Comparison of ENCODE assay signal across 20 cellular contexts in the genomic region with DNA sequence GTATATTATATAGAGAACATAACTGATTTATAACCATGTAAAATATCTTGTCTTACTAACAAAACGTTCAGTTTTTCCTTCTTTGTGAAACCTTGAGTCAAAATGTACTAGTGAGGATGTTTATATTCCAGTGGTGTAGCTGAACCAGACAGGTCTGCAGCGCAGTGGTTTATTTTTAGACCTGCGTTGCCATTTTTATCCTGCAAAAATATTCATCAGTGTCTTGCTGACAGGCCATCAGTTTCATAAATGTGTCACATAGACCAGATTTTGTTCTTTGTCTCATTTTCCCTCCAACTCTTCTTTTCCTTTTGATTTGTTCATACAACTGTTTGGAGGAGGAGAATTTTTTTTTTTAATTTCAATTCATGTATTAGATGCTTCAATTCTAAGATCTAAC. TPM values are rescaled to one million over a fixed set of nuclear protein-coding genes. Genes with fewer than 3 reads are reported as not detected.
DNase-seq lines count a peak whose midpoint lies in the region; ATAC-seq, FAIRE-seq and TF ChIP-seq lines count a peak whose summit lies in the region.
"Had no signal": no experiment of that assay in that cellular context is flagged by ENCODE, and none has a peak within 500 bp of the region (broad histone marks: within the 10 kb centered on the region; RNA-seq: fewer than 3 reads in every experiment).

No MANE protein-coding gene starts in this region.

- H4K8ac ChIP-seq in IMR-90 (ENCODE audit: low read depth in 2 of 2, low read length in 2 of 2): no peak overlapping the region

- peak; percentile 10 for DNase-seq in IMR-90
- DNase-seq in K562 (ENCODE audit: extremely low read depth in 1 of 4, low spot score in 3 of 4): no peak
- no peak for DNase-seq in mucosa of descending colon
- no peak for DNase-seq in type B pancreatic cell (ENCODE audit: extremely low spot score, unreplicated experiment)
- DNase-seq in NCI-H1930 (lab: John Stamatoyannopoulos, UW): no peak
- DNase-seq: DND-41, GF-D8, NCI-H1436, NCI-H2029 treated with DMSO at 0.1 percent for 48 hours, NCI-H510A, NCI-H82, SK-N-SH had no signal

- H3K4me2 ChIP-seq in DOHH2 (ENCODE audit: low read length) (no peak overlapping the region), IMR-90 (ENCODE audit: low read depth, low read length) (peak overlapping the region; percentile 65; the same call in 1 of the 2 replicates), K562 (ENCODE audit: insufficient read depth, low read length) (no peak overlapping the region), parathyroid adenoma (ENCODE audit: low read length) (no peak overlapping the region)
- H3K4me2 ChIP-seq: A549; BLaER1 treated with 17β-estradiol and CSF1 and Interleukin-3, amounts not matched to agents 10 nM and 100 nM; SK-N-SH had no signal

- no peak overlapping the region for H2BK15ac ChIP-seq in IMR-90 (ENCODE audit: low read depth, low read length)

- no peaks in the 10 kb centered on the region for H3F3A ChIP-seq in DOHH2 (ENCODE audit: control insufficient read depth, insufficient read depth)

- no peak overlapping the region for H4K5ac ChIP-seq in IMR-90 (ENCODE audit: low read depth, low read length)

- dilution Hi-C loops in IMR-90 (cut with HindIII; ENCODE audit: low sequenced_read_pairs, unreplicated experiment): no loop called here

- peaks cover 43% of the 10 kb centered on the region for H3K36me3 ChIP-seq in DOHH2 (ENCODE audit: control insufficient read depth, low read length)
- peaks cover 3% of the 10 kb centered on the region; the same call in 1 of the 2 replicates for H3K36me3 ChIP-seq in IMR-90 (ENCODE audit: control insufficient read depth, insufficient read depth, low read length)
- H3K36me3 ChIP-seq in K562 (ENCODE audit: control insufficient read depth, insufficient read depth, low read length): no peaks in the 10 kb centered on the region
- no peaks in the 10 kb centered on the region for H3K36me3 ChIP-seq in parathyroid adenoma (ENCODE audit: control insufficient read depth, insufficient read depth, low read length)
- no peaks in the 10 kb centered on the region for H3K36me3 ChIP-seq in mucosa of descending colon (ENCODE audit: low read depth)
- H3K36me3 ChIP-seq: HAP-1 had no signal

- H3K4me1 Mint-ChIP-seq in type B pancreatic cell (ENCODE audit: unreplicated experiment): no peaks in the 10 kb centered on the region

- in situ Hi-C loops in IMR-90 (cut with MboI; ENCODE audit: low sequenced_read_pairs) (no loop called here), K562 (cut with MboI) (no loop called here)

- H3K9me3 ChIP-seq in DOHH2 (ENCODE audit: control insufficient read depth, insufficient read depth, low read length) (peaks cover 3% of the 10 kb centered on the region; the same call in 1 of the 2 replicates), IMR-90 (ENCODE audit: control insufficient read depth, insufficient read depth, low read length) (peaks cover under 1% of the 10 kb centered on the region; the same call in 1 of the 2 replicates), K562 (replicated peaks; ENCODE audit: control insufficient read depth, insufficient read depth, low read depth, low read length) (no peaks in the 10 kb centered on the region), parathyroid adenoma (ENCODE audit: control insufficient read depth, low read length) (no peaks in the 10 kb centered on the region), mucosa of descending colon (no peaks in the 10 kb centered on the region)
- H3K9me3 ChIP-seq: HAP-1, SK-N-SH had no signal

- H3K27me3 Mint-ChIP-seq in type B pancreatic cell: no peaks in the 10 kb centered on the region

- no peak overlapping the region for H2BK20ac ChIP-seq in IMR-90 (ENCODE audit: low read depth, low read length)

- H3K79me2 ChIP-seq in DOHH2 (ENCODE audit: control insufficient read depth, low read length): peaks cover 95% of the 10 kb centered on the region
- no peaks in the 10 kb centered on the region for H3K79me2 ChIP-seq in K562 (ENCODE audit: control insufficient read depth, insufficient read depth, low read length)
- peaks cover 23% of the 10 kb centered on the region for H3K79me2 ChIP-seq in parathyroid adenoma

- no peak overlapping the region for H2AK5ac ChIP-seq in IMR-90 (ENCODE audit: low read depth, low read length)

- WGBS in IMR-90 (ENCODE audit: extremely low coverage in 2 of 2, insufficient read length in 1 of 2), 2 experiments: no CpG with 5 or more reads among the region's 3 CpGs
- WGBS in K562 (ENCODE audit: insufficient coverage, low coverage, missing lambda C conversion rate): 25% methylated on average over 3 of the region's 3 CpGs

- H3K27me3 ChIP-seq in DOHH2 (ENCODE audit: control insufficient read depth, low read length): no peaks in the 10 kb centered on the region
- H3K27me3 ChIP-seq in IMR-90 (ENCODE audit: control insufficient read depth, insufficient read depth, low read length): no peaks in the 10 kb centered on the region
- no peaks in the 10 kb centered on the region for H3K27me3 ChIP-seq in K562 (ENCODE audit: control insufficient read depth in 2 of 2, insufficient read depth in 2 of 2, low read length in 2 of 2)
- no peaks in the 10 kb centered on the region for H3K27me3 ChIP-seq in parathyroid adenoma (ENCODE audit: control insufficient read depth, insufficient read depth, low read length)
- H3K27me3 ChIP-seq: BLaER1 treated with 17β-estradiol and CSF1 and Interleukin-3, amounts not matched to agents 10 nM and 100 nM had no signal

- H3K23ac ChIP-seq in IMR-90 (ENCODE audit: low read depth, low read length): no peak overlapping the region

- no peak overlapping the region for H3K4me3 Mint-ChIP-seq in type B pancreatic cell

- no peak for TF ChIP-seq CTCF in DOHH2 (IDR thresholded peaks at IDR 0.05; ENCODE audit: low read depth, low read length, poor library complexity, severe bottlenecking)
- no peak for TF ChIP-seq CTCF in IMR-90 (conservative IDR thresholded peaks at IDR 0.05; ENCODE audit: low read depth, low read length)
- no peak for TF ChIP-seq CTCF in K562 (IDR thresholded peaks at IDR 0.05 in 2 of 3, conservative IDR thresholded peaks at IDR 0.05 in 1 of 3; ENCODE audit: insufficient read depth in 2 of 3, low read depth in 1 of 3, low read length in 3 of 3)
- TF ChIP-seq CTCF in parathyroid adenoma (IDR thresholded peaks at IDR 0.05): no peak
- no peak for TF ChIP-seq CTCF in mucosa of descending colon (IDR thresholded peaks at IDR 0.05)
- TF ChIP-seq CTCF in type B pancreatic cell (conservative IDR thresholded peaks at IDR 0.05): no peak

- intact Hi-C loops in IMR-90 (cut with micrococcal nuclease) (no loop called here), K562 (cut with micrococcal nuclease) (no loop called here), mucosa of descending colon (cut with DNase I, micrococcal nuclease) (no loop called here)

- TF ChIP-seq RAD21 in IMR-90 (IDR thresholded peaks at IDR 0.05; ENCODE audit: low read length): no peak
- TF ChIP-seq RAD21 in K562 (CRISPR knock-in tag; conservative IDR thresholded peaks at IDR 0.05 in 1 of 2, IDR thresholded peaks at IDR 0.05 in 1 of 2): no peak

- no peak overlapping the region for H3K14ac ChIP-seq in IMR-90 (replicated peaks; ENCODE audit: low read depth, low read length)

- H2AFZ ChIP-seq in IMR-90 (replicated peaks; ENCODE audit: low read length, poor library complexity) (no peak overlapping the region), K562 (ENCODE audit: low read depth, low read length) (no peak overlapping the region), parathyroid adenoma (no peak overlapping the region)

- H2AK9ac ChIP-seq in IMR-90 (replicated peaks; ENCODE audit: low read depth, low read length, poor library complexity): no peak overlapping the region

- TF ChIP-seq EP300 in K562 (IDR thresholded peaks at IDR 0.05; ENCODE audit: low read length): no peak

- no peak overlapping the region for H2BK120ac ChIP-seq in IMR-90 (ENCODE audit: low read depth, low read length)

- CTCF ChIA-PET in IMR-90 (lab: Yijun Ruan, JAX) (interaction anchor here (0.6 kb wide), 2 partner anchors 13 to 17 kb away, joined by 3 read pairs; no protein-coding TSS in a partner anchor), K562 (lab: Yijun Ruan, JAX; ENCODE audit: low intra/inter-chr PET ratio) (no interaction called here)

- H3K36me3 Mint-ChIP-seq in type B pancreatic cell: peaks cover 24% of the 10 kb centered on the region

- no peak overlapping the region for H3K27ac Mint-ChIP-seq in type B pancreatic cell

- H4K20me1 ChIP-seq in DOHH2 (ENCODE audit: control insufficient read depth, insufficient read depth, low read depth, low read length) (no peaks in the 10 kb centered on the region), IMR-90 (ENCODE audit: insufficient read depth, low read length) (peaks cover 4% of the 10 kb centered on the region; the same call in 1 of the 2 replicates), K562 (replicated peaks; ENCODE audit: control insufficient read depth, insufficient read depth, low read length) (no peaks in the 10 kb centered on the region)

- no peak for FAIRE-seq in K562 (lab: Jason Lieb, UNC)
- FAIRE-seq: A549, GM12892, HTR-8/SVneo had no signal

- H3K56ac ChIP-seq in IMR-90 (ENCODE audit: extremely low read depth, insufficient read depth, low read length): no peak overlapping the region

- H3K9me2 ChIP-seq in DOHH2 (replicated peaks; ENCODE audit: control insufficient read depth, low read length): no peaks in the 10 kb centered on the region
- H3K9me2 ChIP-seq: SK-N-SH had no signal

- H3K9ac ChIP-seq in IMR-90 (ENCODE audit: low read depth, low read length) (no peak overlapping the region), K562 (ENCODE audit: insufficient read depth in 1 of 2, low read depth in 2 of 2, low read length in 2 of 2) (no peak overlapping the region), parathyroid adenoma (no peak overlapping the region)
- H3K9ac ChIP-seq: BLaER1 treated with 17β-estradiol and CSF1 and Interleukin-3, amounts not matched to agents 10 nM and 100 nM; SK-N-SH had no signal

- H3K79me1 ChIP-seq in IMR-90 (ENCODE audit: low read depth in 1 of 2, low read length in 2 of 2): peaks cover 13 to 32% of the 10 kb centered on the region in 2 experiments

- H3K4me3 ChIP-seq in DOHH2 (ENCODE audit: low read length) (0 out of 2 replicates have a peak overlapping the region, but pooled peaks have one; percentile 7), IMR-90 (ENCODE audit: insufficient read depth, low read depth, low read length) (no peak overlapping the region), K562 (no peak overlapping the region), parathyroid adenoma (ENCODE audit: low read depth, low read length) (no peak overlapping the region), mucosa of descending colon (no peak overlapping the region)
- H3K4me3 ChIP-seq: A549; BLaER1 treated with 17β-estradiol and CSF1 and Interleukin-3, amounts not matched to agents 10 nM and 100 nM; HAP-1 had no signal

- peaks cover 3% of the 10 kb centered on the region for H3K9me3 Mint-ChIP-seq in type B pancreatic cell

- POLR2A ChIA-PET in IMR-90 (lab: Charles Lee; ENCODE audit: unreplicated experiment): no interaction called here
- POLR2A ChIA-PET in K562 (lab: Yijun Ruan, JAX): no interaction called here

- H3K9me1 ChIP-seq in IMR-90 (ENCODE audit: insufficient read depth, low read length) (no peaks in the 10 kb centered on the region; the same call in 1 of the 2 replicates), K562 (ENCODE audit: control insufficient read depth, insufficient read depth, low read length) (no peaks in the 10 kb centered on the region)

- no peak for TF ChIP-seq POLR2A in IMR-90 (IDR thresholded peaks at IDR 0.05; ENCODE audit: low read depth, low read length)
- no peak for TF ChIP-seq POLR2A in K562 (conservative IDR thresholded peaks at IDR 0.05)

- ATAC-seq in IMR-90 (ENCODE audit: low read depth) (no peak), K562 (no peak), mucosa of descending colon (no peak)
- ATAC-seq: A549 had no signal

- no peak overlapping the region for H3K27ac ChIP-seq in DOHH2 (ENCODE audit: low read depth, low read length)
- H3K27ac ChIP-seq in IMR-90 (ENCODE audit: insufficient read depth, low read length): no peak overlapping the region
- H3K27ac ChIP-seq in K562 (ENCODE audit: extremely low read depth, low read depth, low read length): no peak overlapping the region
- H3K27ac ChIP-seq in parathyroid adenoma: peak overlapping the region; percentile 1
- H3K27ac ChIP-seq: A549; BLaER1 treated with 17β-estradiol and CSF1 and Interleukin-3, amounts not matched to agents 10 nM and 100 nM; HL-60 had no signal

- H3K4me1 ChIP-seq in DOHH2 (ENCODE audit: control insufficient read depth, low read length) (peaks cover 31% of the 10 kb centered on the region), IMR-90 (ENCODE audit: control insufficient read depth, insufficient read depth, low read length) (no peaks in the 10 kb centered on the region), K562 (replicated peaks in 1 of 2; ENCODE audit: control insufficient read depth in 2 of 2, insufficient read depth in 2 of 2, low read length in 2 of 2) (no peaks in the 10 kb centered on the region), parathyroid adenoma (no peaks in the 10 kb centered on the region), mucosa of descending colon (ENCODE audit: low read depth) (no peaks in the 10 kb centered on the region)
- H3K4me1 ChIP-seq: A549, HAP-1 had no signal

- no peak overlapping the region for H4K91ac ChIP-seq in IMR-90 (ENCODE audit: insufficient read depth, low read depth, low read length)

- H3K18ac ChIP-seq in IMR-90 (ENCODE audit: low read depth, low read length): no peak overlapping the region

- BruUV-seq in IMR-90 (replicated peaks; lab: Mats Ljungman, UMichigan): no TSS peak
- BruUV-seq in K562 (replicated peaks; lab: Mats Ljungman, UMichigan): no TSS peak

- no peak overlapping the region for H3K4ac ChIP-seq in IMR-90 (ENCODE audit: low read depth, low read length)

- H2BK5ac ChIP-seq in IMR-90 (ENCODE audit: low read depth, low read length, poor library complexity, severe bottlenecking): no peak overlapping the region

RNA-seq across cellular contexts. Expression of a gene that starts 43.1 kb away (rescaled TPM):
- total RNA-seq in IMR-90 (2012; rRNA removed) (44.6 and 61.1 TPM in 2 replicates), K562 (2014; rRNA removed) (16.2 and 17.3 TPM in 2 replicates), K562 (2014; rRNA removed; fragmentation: Illumina TruSeq; extraction: Trizol) (25.7 and 30.9 TPM in 2 replicates), K562 (2015; rRNA removed; fragmentation: Illumina TruSeq; extraction: Trizol) (23.1 and 24.5 TPM in 2 replicates), K562 (2021) (21.3 and 23.8 TPM in 2 replicates), mucosa of descending colon (100 to 1,000 TPM in 2 of 3 donors, 10 to 100 TPM in 1; 63.0 to 119 (median 114) TPM), type B pancreatic cell (ENCODE audit: low replicate concordance) (99.0 and 111 TPM in 2 replicates)
- polyA plus RNA-seq in IMR-90 (2012; rRNA removed) (32.9 and 38.0 TPM in 2 replicates), K562 (2011; rRNA removed) (31.9 and 34.5 TPM in 2 replicates), K562 (2014; fragmentation: Illumina TruSeq; extraction: Trizol) (27.3 and 30.3 TPM in 2 replicates), K562 (2014; fragmentation: Nextera tagmentation; extraction: Ambion mirVana) (10 to 100 TPM in 1 of 2 experiments, 1 to 10 TPM in 1; 9.1 to 10.3 TPM), K562 (2014; rRNA removed) (19.6 and 23.3 TPM in 2 replicates)
- 8.9 and 11.8 TPM in 2 replicates for polyA plus RNA-seq in IMR-90 (2012; cell fraction: cytosol; rRNA removed)
- 3.2 and 30.0 TPM in 2 replicates for polyA plus RNA-seq in IMR-90 (2012; cell fraction: nucleus; rRNA removed; ENCODE audit: low replicate concordance)
- 25.0 and 43.2 TPM in 2 replicates for total RNA-seq in K562 (2011; cell fraction: chromatin; rRNA removed; ENCODE audit: low replicate concordance)
- total RNA-seq in K562 (2011; cell fraction: nucleolus; rRNA removed): 34.5 and 36.0 TPM in 2 replicates
- 37.9 and 51.6 TPM in 2 replicates for total RNA-seq in K562 (2011; cell fraction: nucleoplasm; rRNA removed)
- polyA plus RNA-seq in K562 (2011; cell fraction: cytosol; rRNA removed): 16.3 and 17.6 TPM in 2 replicates
- 13.5 and 18.5 TPM in 2 replicates for polyA plus RNA-seq in K562 (2011; cell fraction: nucleus; rRNA removed)
- polyA plus RNA-seq in K562 (2012): 23.0 and 31.8 TPM in 2 replicates
- polyA minus RNA-seq in K562 (2011; rRNA and poly(A)+ RNA removed): 21.1 and 27.6 TPM in 2 replicates
- 22.3 and 26.4 TPM in 2 replicates for polyA minus RNA-seq in K562 (2011; cell fraction: cytosol; rRNA and poly(A)+ RNA removed)
- 19.8 and 24.5 TPM in 2 replicates for polyA minus RNA-seq in K562 (2011; cell fraction: nucleus; rRNA and poly(A)+ RNA removed)
